1 cellular context compared by ENCODE assay signal in the genomic region with DNA sequence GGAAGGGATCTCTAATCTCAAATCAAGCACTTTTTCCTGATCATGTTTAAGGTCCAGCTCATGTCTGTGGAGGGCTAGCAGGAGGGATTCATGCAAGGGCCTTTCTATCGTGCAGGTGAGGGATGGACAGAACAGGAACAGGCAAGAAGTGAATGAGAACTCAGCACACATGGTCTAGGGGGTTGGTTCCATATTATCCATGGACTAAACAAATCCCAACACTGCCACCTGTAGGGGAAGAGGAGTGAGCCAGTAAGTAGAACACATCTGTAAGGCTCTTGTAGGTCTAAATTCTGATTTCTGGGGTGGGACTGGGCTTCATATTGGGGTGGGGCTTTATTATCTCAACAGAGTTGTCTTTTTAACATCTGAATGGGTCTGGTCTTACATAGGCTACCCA.
TF ChIP-seq lines count a peak whose summit lies in the region.

No MANE protein-coding gene starts in this region.

TF ChIP-seq in GM23338, 12 proteins besides CTCF, POLR2A, EP300 and RAD21 (continued from another document):
- TF ChIP-seq, protein P1, sequence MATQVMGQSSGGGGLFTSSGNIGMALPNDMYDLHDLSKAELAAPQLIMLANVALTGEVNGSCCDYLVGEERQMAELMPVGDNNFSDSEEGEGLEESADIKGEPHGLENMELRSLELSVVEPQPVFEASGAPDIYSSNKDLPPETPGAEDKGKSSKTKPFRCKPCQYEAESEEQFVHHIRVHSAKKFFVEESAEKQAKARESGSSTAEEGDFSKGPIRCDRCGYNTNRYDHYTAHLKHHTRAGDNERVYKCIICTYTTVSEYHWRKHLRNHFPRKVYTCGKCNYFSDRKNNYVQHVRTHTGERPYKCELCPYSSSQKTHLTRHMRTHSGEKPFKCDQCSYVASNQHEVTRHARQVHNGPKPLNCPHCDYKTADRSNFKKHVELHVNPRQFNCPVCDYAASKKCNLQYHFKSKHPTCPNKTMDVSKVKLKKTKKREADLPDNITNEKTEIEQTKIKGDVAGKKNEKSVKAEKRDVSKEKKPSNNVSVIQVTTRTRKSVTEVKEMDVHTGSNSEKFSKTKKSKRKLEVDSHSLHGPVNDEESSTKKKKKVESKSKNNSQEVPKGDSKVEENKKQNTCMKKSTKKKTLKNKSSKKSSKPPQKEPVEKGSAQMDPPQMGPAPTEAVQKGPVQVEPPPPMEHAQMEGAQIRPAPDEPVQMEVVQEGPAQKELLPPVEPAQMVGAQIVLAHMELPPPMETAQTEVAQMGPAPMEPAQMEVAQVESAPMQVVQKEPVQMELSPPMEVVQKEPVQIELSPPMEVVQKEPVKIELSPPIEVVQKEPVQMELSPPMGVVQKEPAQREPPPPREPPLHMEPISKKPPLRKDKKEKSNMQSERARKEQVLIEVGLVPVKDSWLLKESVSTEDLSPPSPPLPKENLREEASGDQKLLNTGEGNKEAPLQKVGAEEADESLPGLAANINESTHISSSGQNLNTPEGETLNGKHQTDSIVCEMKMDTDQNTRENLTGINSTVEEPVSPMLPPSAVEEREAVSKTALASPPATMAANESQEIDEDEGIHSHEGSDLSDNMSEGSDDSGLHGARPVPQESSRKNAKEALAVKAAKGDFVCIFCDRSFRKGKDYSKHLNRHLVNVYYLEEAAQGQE (IDR thresholded peaks at IDR 0.05; ENCODE audit: unreplicated experiment) = no peak
